In genomic region chr17:3663102-3664011, GRCh38 we compare ENCODE assay signal across 16 cellular contexts. TPM values are rescaled to one million over a fixed set of nuclear protein-coding genes. Genes with fewer than 3 reads are reported as not detected.
DNase-seq lines count a peak whose midpoint lies in the region; ATAC-seq and TF ChIP-seq lines count a peak whose summit lies in the region.
"Had no signal": no experiment of that assay in that cellular context is flagged by ENCODE, and none has a peak within 500 bp of the region (broad histone marks: within the 10 kb centered on the region; RNA-seq: fewer than 3 reads in every experiment).

No MANE protein-coding gene starts in this region.

- H3K9me3 Mint-ChIP-seq in endodermal cell = no peaks in the 10 kb centered on the region

- H3K23ac ChIP-seq in trophoblast cell (ENCODE audit: low read length) = no peak overlapping the region

- H3K27ac Mint-ChIP-seq in endodermal cell = no peak overlapping the region

- no peak overlapping the region for H3K9ac ChIP-seq in endodermal cell (ENCODE audit: extremely low read depth, low read length, poor library complexity, severe bottlenecking)
- H3K9ac ChIP-seq in trophoblast cell (ENCODE audit: low read length) = no peak overlapping the region
- H3K9ac ChIP-seq: GM23248, KMS-11 had no signal

- peaks cover 16% of the 10 kb centered on the region for H3K36me3 Mint-ChIP-seq in endodermal cell (ENCODE audit: low read depth)

- no peak overlapping the region for H2BK5ac ChIP-seq in trophoblast cell (ENCODE audit: low read depth, low read length, poor library complexity)

- no peaks in the 10 kb centered on the region for H3K27me3 Mint-ChIP-seq in endodermal cell (ENCODE audit: insufficient read depth)

- peaks cover 10% of the 10 kb centered on the region for H3K79me1 ChIP-seq in trophoblast cell (ENCODE audit: low read length)

- peaks cover 17% of the 10 kb centered on the region for H3K79me2 ChIP-seq in trophoblast cell (ENCODE audit: control insufficient read depth, insufficient read depth, low read length, poor library complexity)

- no peak overlapping the region for H3K4me2 ChIP-seq in trophoblast cell (ENCODE audit: low read length)
- H3K4me2 ChIP-seq: KMS-11, PC-9 had no signal

- no peak overlapping the region for H3K4me3 Mint-ChIP-seq in endodermal cell

- no peak overlapping the region for H3K4ac ChIP-seq in trophoblast cell (ENCODE audit: low read depth, low read length)

- H3K9me3 ChIP-seq in endodermal cell (ENCODE audit: control insufficient read depth, low read length) (no peaks in the 10 kb centered on the region), trophoblast cell (ENCODE audit: insufficient read depth, low read depth, low read length) (no peaks in the 10 kb centered on the region)

- H3K4me1 Mint-ChIP-seq in endodermal cell = peaks cover 13% of the 10 kb centered on the region

- no peak overlapping the region for H4K91ac ChIP-seq in trophoblast cell (ENCODE audit: low read depth, low read length)

- H3K36me3 ChIP-seq in endodermal cell (ENCODE audit: control insufficient read depth, insufficient read depth, low read length) (peaks cover 38% of the 10 kb centered on the region), trophoblast cell (ENCODE audit: control insufficient read depth in 1 of 2, insufficient read depth in 2 of 2, low read length in 2 of 2) (peaks cover 43 to 53% of the 10 kb centered on the region in 2 experiments)

- ATAC-seq in HG02840 (IDR thresholded peaks at IDR 0.05; ENCODE audit: low FRiP score, unreplicated experiment) (no peak), HG02763 (IDR thresholded peaks at IDR 0.05; ENCODE audit: unreplicated experiment) (no peak)

- no peak overlapping the region for H4K12ac ChIP-seq in trophoblast cell (ENCODE audit: low read depth, low read length)

- POLR2A ChIA-PET in RWPE1 (lab: Yijun Ruan, JAX; ENCODE audit: low non-redundant PET) = no interaction called here

- H3K4me3 ChIP-seq in endodermal cell (ENCODE audit: low read length) = no peak overlapping the region
- peak overlapping the region; percentile 39 for H3K4me3 ChIP-seq in trophoblast cell (ENCODE audit: low read depth, low read length)
- H3K4me3 ChIP-seq: GM23248, PC-9, SK-N-MC had no signal

- TF ChIP-seq CTCF in RWPE1 (conservative IDR thresholded peaks at IDR 0.05; ENCODE audit: low read depth) = no peak
- no peak for TF ChIP-seq CTCF in endodermal cell (conservative IDR thresholded peaks at IDR 0.05)

- H2BK120ac ChIP-seq in trophoblast cell (ENCODE audit: insufficient read depth, low read length, poor library complexity) = no peak overlapping the region

- CTCF ChIA-PET in RWPE1 (lab: Yijun Ruan, JAX) = no interaction called here

- H3K18ac ChIP-seq in trophoblast cell (ENCODE audit: low read length) = no peak overlapping the region

- H2BK12ac ChIP-seq in trophoblast cell (ENCODE audit: low read length) = no peak overlapping the region

- H3K14ac ChIP-seq in trophoblast cell (ENCODE audit: low read length) = no peak overlapping the region

- DNase-seq in RWPE1 (ENCODE audit: low spot score) = no peak
- DNase-seq in endodermal cell = peak; percentile 51
- no peak for DNase-seq in trophoblast cell
- DNase-seq: COR-L47, GF-D8, GM23248, NCI-H1092, NCI-H146, NCI-H2081, NCI-H510A, NCI-H774, PC-9 had no signal

- H3K4me1 ChIP-seq in endodermal cell (ENCODE audit: control insufficient read depth, insufficient read depth, low read length) = no peaks in the 10 kb centered on the region
- H3K4me1 ChIP-seq in trophoblast cell (ENCODE audit: control insufficient read depth in 1 of 2, insufficient read depth in 2 of 2, low read length in 2 of 2) = peaks cover 7 to 21% of the 10 kb centered on the region in 2 experiments

- WGBS in endodermal cell (ENCODE audit: insufficient coverage in 1 of 2, insufficient read length in 1 of 2), 2 experiments = 91 to 94% methylated on average over 30 to 33 of the region's 33 CpGs
- WGBS in trophoblast cell (ENCODE audit: extremely low coverage, insufficient coverage, insufficient read length) = no CpG with 5 or more reads among the region's 33 CpGs

- no peaks in the 10 kb centered on the region for H3K27me3 ChIP-seq in endodermal cell (ENCODE audit: control insufficient read depth, insufficient read depth, low read length, poor library complexity, severe bottlenecking)
- H3K27me3 ChIP-seq in trophoblast cell (ENCODE audit: insufficient read depth, low read length) = no peaks in the 10 kb centered on the region

- no peak overlapping the region for H2AK5ac ChIP-seq in trophoblast cell (ENCODE audit: low read length)

- peak overlapping the region; percentile 92 for H3K27ac ChIP-seq in RWPE1
- peak overlapping the region; percentile 60 for H3K27ac ChIP-seq in endodermal cell (ENCODE audit: low read depth, low read length)
- no peak overlapping the region for H3K27ac ChIP-seq in trophoblast cell (ENCODE audit: low read depth, low read length)
- H3K27ac ChIP-seq: GM23248, KMS-11, PC-9, SK-N-MC had no signal

- no peak overlapping the region for H4K8ac ChIP-seq in trophoblast cell (ENCODE audit: low read depth, low read length)

- H2AFZ ChIP-seq in trophoblast cell (ENCODE audit: insufficient read depth, low read length, poor library complexity) = no peak overlapping the region
- H2AFZ ChIP-seq: GM23248, PC-9 had no signal

RNA-seq across cellular contexts. Expression of gene TAX1BP3, which starts 5.0 kb away (rescaled TPM):
- total RNA-seq in endodermal cell = 10 to 100 TPM; 69.6 to 86.8 TPM
- polyA plus RNA-seq in endodermal cell (2013, experiment 1 of 2) = 68.5 TPM
- 73.9 TPM for polyA plus RNA-seq in endodermal cell (2013, experiment 2 of 2)
- polyA plus RNA-seq in trophoblast cell (2013) = 98.6 and 103 TPM in 2 replicates

RNA-seq across cellular contexts. Expression of gene EMC6, which starts 5.3 kb away (rescaled TPM):
- total RNA-seq in endodermal cell = 10 to 100 TPM; 59.4 to 69.5 TPM
- polyA plus RNA-seq in endodermal cell (2013, experiment 1 of 2) = 77.3 TPM
- polyA plus RNA-seq in endodermal cell (2013, experiment 2 of 2) = 68.2 TPM
- 115 and 116 TPM in 2 replicates for polyA plus RNA-seq in trophoblast cell (2013)

RNA-seq across cellular contexts. Expression of gene CTNS, which starts 26.8 kb away (rescaled TPM):
- total RNA-seq in endodermal cell = 10 to 100 TPM; 17.2 to 18.8 TPM
- 16.9 TPM for polyA plus RNA-seq in endodermal cell (2013, experiment 1 of 2)
- polyA plus RNA-seq in endodermal cell (2013, experiment 2 of 2) = 14.1 TPM
- polyA plus RNA-seq in trophoblast cell (2013) = 13.4 and 14.2 TPM in 2 replicates

RNA-seq across cellular contexts. Expression of gene SHPK, which starts 27.3 kb away (rescaled TPM):
- 10 to 100 TPM; 35.2 to 46.4 TPM for total RNA-seq in endodermal cell
- 18.2 TPM for polyA plus RNA-seq in endodermal cell (2013, experiment 1 of 2)
- polyA plus RNA-seq in endodermal cell (2013, experiment 2 of 2) = 18.6 TPM
- polyA plus RNA-seq in trophoblast cell (2013) = 6.7 and 6.9 TPM in 2 replicates

RNA-seq across cellular contexts. Expression of gene P2RX5, which starts 32.6 kb away (rescaled TPM):
- under 1 TPM; 0.46 to 0.57 TPM for total RNA-seq in endodermal cell
- 0.36 TPM for polyA plus RNA-seq in endodermal cell (2013, experiment 1 of 2)
- 0.46 TPM for polyA plus RNA-seq in endodermal cell (2013, experiment 2 of 2)
- polyA plus RNA-seq in trophoblast cell (2013) = 0.18 and 0.27 TPM in 2 replicates
